8 cellular contexts compared by ENCODE assay signal in the genomic region with DNA sequence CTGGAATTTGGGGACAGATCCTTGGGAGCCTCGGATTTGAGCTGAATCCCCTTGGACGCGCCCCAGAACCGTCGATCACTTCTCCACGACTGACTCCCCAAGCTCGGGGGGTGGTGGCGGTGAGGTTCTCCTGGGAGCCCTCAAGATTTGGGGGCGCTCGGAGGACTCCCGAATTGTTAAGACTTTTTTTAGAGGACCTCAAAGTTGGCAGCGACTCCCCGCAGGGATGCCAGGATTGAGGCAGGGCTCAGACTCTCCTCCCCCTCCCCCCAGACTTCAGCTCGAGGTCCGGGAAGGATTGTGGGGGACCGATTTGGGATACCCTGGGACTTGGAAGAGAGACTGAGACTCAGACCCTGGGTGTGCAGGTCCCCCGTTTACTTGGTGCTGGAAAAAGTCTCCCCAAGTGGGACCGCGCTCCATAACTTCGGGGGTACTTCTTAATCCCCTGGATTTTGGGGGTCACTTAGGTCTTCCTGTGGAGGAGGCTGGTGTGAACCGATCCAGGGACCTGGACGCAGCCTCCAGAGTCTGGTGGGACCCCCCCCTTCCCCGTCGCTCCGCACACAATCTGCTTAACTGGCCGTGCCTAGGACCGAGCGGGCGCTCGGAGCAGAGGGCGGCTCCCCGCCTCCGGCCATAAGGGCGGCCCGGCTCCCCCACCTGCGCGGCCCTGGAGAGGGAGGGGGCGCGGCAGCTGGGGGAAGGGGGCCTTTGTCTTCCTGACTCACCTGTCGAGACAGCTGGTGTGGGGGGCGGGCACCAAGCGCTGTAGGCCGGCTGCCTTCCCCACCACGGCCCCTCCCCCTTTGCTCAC. TPM values are rescaled to one million over a fixed set of nuclear protein-coding genes. Genes with fewer than 3 reads are reported as not detected.
DNase-seq lines count a peak whose midpoint lies in the region; ATAC-seq and TF ChIP-seq lines count a peak whose summit lies in the region.

No MANE protein-coding gene starts in this region.

- no peaks in the 10 kb centered on the region for H3K9me3 Mint-ChIP-seq in activated T-cell treated with anti-CD3 and anti-CD28 coated beads, Interleukin-2, amount 50 U/mL, for 24 hours

- H3K4me3 ChIP-seq in fibroblast of villous mesenchyme (ENCODE audit: low read depth, low read length) (peak overlapping the region; percentile 99), neutrophil (ENCODE audit: low read depth in 1 of 2, low read length in 1 of 2) (peak overlapping the region; percentile 98 to 100)

- H3K27ac Mint-ChIP-seq in activated T-cell treated with anti-CD3 and anti-CD28 coated beads, Interleukin-2, amount 50 U/mL, for 24 hours, result peak overlapping the region; percentile 78

- H3K9me3 ChIP-seq in neutrophil, result no peaks in the 10 kb centered on the region

- H3K27ac ChIP-seq in neutrophil, result peak overlapping the region; percentile 100

- H3K27me3 ChIP-seq in neutrophil, result no peaks in the 10 kb centered on the region

- DNase-seq in DMS53 (lab: John Stamatoyannopoulos, UW) (peak; percentile 84), NAMALWA (ENCODE audit: low spot score) (peak; percentile 45), fibroblast of villous mesenchyme (ENCODE audit: low read depth) (no peak), kidney glomerular epithelial cell (lab: John Stamatoyannopoulos, UW) (no peak), ureter (ENCODE audit: low spot score) (no peak)
- DNase-seq in activated T-cell treated with anti-CD3 and anti-CD28 coated beads, Interleukin-2, amount 50 U/mL, for 24 hours, result peak; percentile 62

- H3K36me3 Mint-ChIP-seq in activated T-cell treated with anti-CD3 and anti-CD28 coated beads, Interleukin-2, amount 50 U/mL, for 24 hours (ENCODE audit: low read depth), result peaks cover 37% of the 10 kb centered on the region

- H3K4me3 Mint-ChIP-seq in activated T-cell treated with anti-CD3 and anti-CD28 coated beads, Interleukin-2, amount 50 U/mL, for 24 hours, result peak overlapping the region; percentile 94

- TF ChIP-seq CTCF in fibroblast of villous mesenchyme (IDR thresholded peaks at IDR 0.05; ENCODE audit: insufficient read depth, low read depth, low read length), result no peak
- TF ChIP-seq CTCF in neutrophil (IDR thresholded peaks at IDR 0.05), result no peak

- H3K4me1 ChIP-seq in neutrophil (ENCODE audit: control insufficient read depth in 1 of 2, insufficient read depth in 1 of 2, low read depth in 1 of 2, low read length in 1 of 2), result peaks cover 53 to 68% of the 10 kb centered on the region in 2 experiments

- peaks cover 54% of the 10 kb centered on the region for H3K4me1 Mint-ChIP-seq in activated T-cell treated with anti-CD3 and anti-CD28 coated beads, Interleukin-2, amount 50 U/mL, for 24 hours (ENCODE audit: low read depth)

- H3K27me3 Mint-ChIP-seq in activated T-cell treated with anti-CD3 and anti-CD28 coated beads, Interleukin-2, amount 50 U/mL, for 24 hours, result no peaks in the 10 kb centered on the region

- ATAC-seq in HG03521 (IDR thresholded peaks at IDR 0.05; ENCODE audit: unreplicated experiment), result no peak

- peaks cover 30% of the 10 kb centered on the region for H3K36me3 ChIP-seq in neutrophil

RNA-seq across cellular contexts. Expression of gene VASP, which starts 0.8 kb away (rescaled TPM):
- total RNA-seq in fibroblast of villous mesenchyme (158 and 185 TPM in 2 replicates), ureter (90.1 TPM)

RNA-seq across cellular contexts. Expression of gene PPM1N, which starts 9.8 kb away (rescaled TPM):
- total RNA-seq in fibroblast of villous mesenchyme (1.3 and 2.3 TPM in 2 replicates), ureter (1.4 TPM)

RNA-seq across cellular contexts. Expression of gene RTN2, which starts 11.2 kb away (rescaled TPM):
- total RNA-seq in fibroblast of villous mesenchyme, result 6.9 and 11.9 TPM in 2 replicates
- 5.8 TPM for total RNA-seq in ureter

RNA-seq across cellular contexts. Expression of gene FOSB, which starts 40.3 kb away (rescaled TPM):
- total RNA-seq in fibroblast of villous mesenchyme, result 13.0 and 16.1 TPM in 2 replicates
- 1.5 TPM for total RNA-seq in ureter

Comparison
In these comparisons a context has a peak if more than half of its experiments do, and no peak if none do; other contexts are left out.
1. DNase-seq: peak in DMS53 (single experiment), NAMALWA (single experiment) and activated T-cell treated with anti-CD3 and anti-CD28 coated beads, Interleukin-2, amount 50 U/mL, for 24 hours (single experiment); none in fibroblast of villous mesenchyme (single experiment), kidney glomerular epithelial cell (single experiment) and ureter (single experiment).